8 cellular contexts compared by ENCODE assay signal in the genomic region with DNA sequence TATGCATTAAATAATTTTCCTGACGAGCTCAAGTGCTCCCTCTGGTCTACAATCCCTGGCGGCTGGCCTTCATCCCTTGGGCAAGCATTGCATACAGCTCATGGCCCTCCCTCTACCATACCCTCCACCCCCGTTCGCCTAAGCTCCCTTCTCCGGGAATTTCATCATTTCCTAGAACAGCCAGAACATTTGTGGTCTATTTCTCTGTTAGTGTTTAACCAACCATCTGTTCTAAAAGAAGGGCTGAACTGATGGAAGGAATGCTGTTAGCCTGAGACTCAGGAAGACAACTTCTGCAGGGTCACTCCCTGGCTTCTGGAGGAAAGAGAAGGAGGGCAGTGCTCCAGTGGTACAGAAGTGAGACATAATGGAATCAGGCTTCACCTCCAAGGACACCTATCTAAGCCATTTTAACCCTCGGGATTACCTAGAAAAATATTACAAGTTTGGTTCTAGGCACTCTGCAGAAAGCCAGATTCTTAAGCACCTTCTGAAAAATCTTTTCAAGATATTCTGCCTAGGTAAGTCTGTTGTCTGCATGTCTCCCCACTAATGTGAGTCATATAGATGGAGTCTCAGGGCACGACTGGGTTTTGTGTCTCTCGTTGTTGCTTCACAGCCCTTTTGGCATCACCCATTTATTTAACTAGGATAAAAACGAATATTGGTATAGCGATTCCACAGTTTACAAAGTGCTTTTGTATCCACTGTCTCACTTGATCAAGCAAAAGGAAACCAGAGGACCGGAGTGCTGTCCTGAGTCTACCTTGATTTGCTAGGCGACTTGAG. TPM values are rescaled to one million over a fixed set of nuclear protein-coding genes. Genes with fewer than 3 reads are reported as not detected.
A peak's percentile ranks its signal among the peaks of the same experiment; 100 is the strongest.
DNase-seq lines count a peak whose midpoint lies in the region; ATAC-seq, FAIRE-seq and TF ChIP-seq lines count a peak whose summit lies in the region.
"Had no signal": no experiment of that assay in that cellular context is flagged by ENCODE, and none has a peak within 500 bp of the region (broad histone marks: within the 10 kb centered on the region; RNA-seq: fewer than 3 reads in every experiment).

A gene (plus strand): TSS at position 210 of the 789 bp plus-strand sequence. CDS start 158 bp downstream, at position 368.

- TF ChIP-seq CTCF in PC-9 (conservative IDR thresholded peaks at IDR 0.05) = no peak

- H3K79me2 ChIP-seq in PC-9 (ENCODE audit: low read depth) = no peaks in the 10 kb centered on the region

- no peaks in the 10 kb centered on the region for H3K9me2 ChIP-seq in PC-9 (ENCODE audit: insufficient read depth)

- no peaks in the 10 kb centered on the region for H3F3A ChIP-seq in PC-9 (ENCODE audit: insufficient read depth, low read depth)

- H3K27me3 ChIP-seq in PC-9 (ENCODE audit: insufficient read depth, low read depth) (no peaks in the 10 kb centered on the region; the same call in 1 of the 2 replicates), esophagus (ENCODE audit: control insufficient read depth in 1 of 2, insufficient read depth in 2 of 2, low read length in 2 of 2) (no peaks in the 10 kb centered on the region), mucosa of rectum (ENCODE audit: control insufficient read depth in 2 of 2, insufficient read depth in 2 of 2, low read length in 2 of 2) (no peaks in the 10 kb centered on the region)

- H3K27ac ChIP-seq in PC-9 (no peak within 1 kb of the TSS), esophagus (ENCODE audit: low read depth in 2 of 2, low read length in 1 of 2) (peak within 1 kb of the TSS; percentile 78 to 79), mucosa of rectum (ENCODE audit: low read depth in 2 of 2, low read length in 2 of 2) (peak within 1 kb of the TSS; percentile 78 to 81)

- no peaks in the 10 kb centered on the region; the same call in 1 of the 2 replicates for H4K20me1 ChIP-seq in PC-9 (ENCODE audit: insufficient read depth)

- H3K27me3 Mint-ChIP-seq in T-cell = peaks cover 5 to 9% of the 10 kb centered on the region in 2 donors

- intact Hi-C loops in PC-9 (cut with micrococcal nuclease; ENCODE audit: unreplicated experiment) = no loop called here

- WGBS in esophagus, 2 donors = 50 to 51% methylated on average over 12 of the region's 12 CpGs

- no peak within 1 kb of the TSS for H3K27ac Mint-ChIP-seq in T-cell

- peaks cover 0 to 5% (median 3%) of the 10 kb centered on the region in 3 donors for H3K4me1 Mint-ChIP-seq in T-cell

- H3K9me3 ChIP-seq in PC-9 (ENCODE audit: insufficient read depth, low read depth) (no peaks in the 10 kb centered on the region; the same call in 1 of the 2 replicates), esophagus (ENCODE audit: control insufficient read depth in 2 of 2, insufficient read depth in 1 of 2, low read depth in 1 of 2, low read length in 1 of 2) (no peaks in the 10 kb centered on the region), mucosa of rectum (ENCODE audit: control insufficient read depth in 2 of 2, low read length in 2 of 2) (no peaks in the 10 kb centered on the region)

- H3K36me3 ChIP-seq in PC-9 (ENCODE audit: low read depth) (no peaks in the 10 kb centered on the region), esophagus (ENCODE audit: control insufficient read depth in 2 of 2, insufficient read depth in 2 of 2, low read length in 1 of 2) (no peaks in the 10 kb centered on the region), mucosa of rectum (ENCODE audit: control insufficient read depth in 2 of 2, insufficient read depth in 2 of 2, low read length in 2 of 2) (no peaks in the 10 kb centered on the region)

- peaks cover 3 to 11% (median 4%) of the 10 kb centered on the region in 3 donors for H3K9me3 Mint-ChIP-seq in T-cell

- BruUV-seq in PC-9 (replicated peaks; lab: Mats Ljungman, UMichigan) = no TSS peak

- CTCF ChIA-PET in PC-9 (lab: Charles Lee) = no interaction called here
- CTCF ChIA-PET in T-cell (lab: Charles Lee) = no interaction called here

- H3K36me3 Mint-ChIP-seq in T-cell = no peaks in the 10 kb centered on the region

- H2AFZ ChIP-seq in PC-9 = no peak within 1 kb of the TSS

- peak; percentile 42 for FAIRE-seq in urothelium cell line (lab: Jason Lieb, UNC)

- DNase-seq in PC-9 = no peak
- no peak for DNase-seq in urothelium cell line (ENCODE audit: low spot score)
- no peak for DNase-seq in T-cell
- no peak for DNase-seq in NCI-H446 (lab: John Stamatoyannopoulos, UW)
- no peak for DNase-seq in stimulated activated CD4-positive, alpha-beta T cell treated with anti-CD3 and anti-CD28 coated beads, Interleukin-4, amount 100 ng/mL, for 24 hours
- DNase-seq: NCI-H1930 had no signal

- H3K4me3 ChIP-seq in PC-9 (no peak within 1 kb of the TSS), esophagus (ENCODE audit: low read depth in 1 of 2, low read length in 2 of 2) (peak within 1 kb of the TSS; percentile 8 to 23), mucosa of rectum (ENCODE audit: low read length in 2 of 2) (peak within 1 kb of the TSS; percentile 46 to 56)

- peaks cover 5% of the 10 kb centered on the region; the same call in 1 of the 2 replicates for H3K4me1 ChIP-seq in PC-9 (replicated peaks; ENCODE audit: insufficient read depth)
- H3K4me1 ChIP-seq in esophagus (ENCODE audit: control insufficient read depth in 2 of 2, insufficient read depth in 2 of 2, low read length in 1 of 2) = peaks cover 0 to 5% of the 10 kb centered on the region in 2 donors
- peaks cover 0 to 4% of the 10 kb centered on the region in 2 donors for H3K4me1 ChIP-seq in mucosa of rectum (ENCODE audit: control insufficient read depth in 2 of 2, insufficient read depth in 2 of 2, low read length in 2 of 2)

- POLR2A ChIA-PET in PC-9 (lab: Charles Lee; ENCODE audit: unreplicated experiment) = no interaction called here
- POLR2A ChIA-PET in T-cell (lab: Charles Lee) = interaction anchor here in 1 of 2 donors (0.5 kb wide), 1 partner anchor 142 kb away, joined by 4 read pairs; no protein-coding TSS in a partner anchor

- H3K9ac ChIP-seq in mucosa of rectum (ENCODE audit: low read depth in 1 of 2, low read length in 2 of 2) = peak within 1 kb of the TSS in 1 of 2 donors; percentile 12

- peak within 1 kb of the TSS; percentile 46; the same call in 1 of the 2 replicates for H3K4me2 ChIP-seq in PC-9

- no peak within 1 kb of the TSS for H3K4me3 Mint-ChIP-seq in T-cell

- ATAC-seq in T-cell (replicated peaks in 1 of 4) = no peak

RNA-seq across cellular contexts. Expression of the gene that starts here (rescaled TPM):
- not detected in 2 replicates for total RNA-seq in PC-9 (2021)
- polyA plus RNA-seq in esophagus = 10 to 100 TPM; 23.5 to 69.1 TPM
- total RNA-seq in T-cell = under 1 TPM in 1 of 5 donors, not detected in 4; 0.41 TPM
